Comparison of ENCODE assay signal across 8 cellular contexts in genomic region chr4:7649741-7650531, GRCh38.
A peak's percentile ranks its signal among the peaks of the same experiment; 100 is the strongest.
DNase-seq lines count a peak whose midpoint lies in the region; ATAC-seq and TF ChIP-seq lines count a peak whose summit lies in the region.

No MANE protein-coding gene starts in this region.

- H3K4me1 Mint-ChIP-seq in CD8-positive, alpha-beta memory T cell = peaks cover 57 to 68% (median 64%) of the 10 kb centered on the region in 3 donors

- peak; percentile 18 to 79 (median 56) for DNase-seq in CD8-positive, alpha-beta memory T cell
- DNase-seq in RKO (ENCODE audit: low spot score) = peak; percentile 75
- peak; percentile 8 for DNase-seq in activated T-helper 9 cell treated with anti-CD3 and anti-CD28 coated beads, Interleukin-2, amount 50 U/mL, for 16 hours (ENCODE audit: low read depth)
- DNase-seq in right lobe of liver = peak in 2 of 3 donors; percentile 28 to 31
- no peak for DNase-seq in stomach
- no peak for DNase-seq in DMS153 treated with DMSO at 0.1 percent for 48 hours (lab: John Stamatoyannopoulos, UW; ENCODE audit: unreplicated experiment)
- no peak for DNase-seq in NCI-H748 (lab: John Stamatoyannopoulos, UW; ENCODE audit: unreplicated experiment)

- no peaks in the 10 kb centered on the region for H3K27me3 ChIP-seq in CD8-positive, alpha-beta memory T cell (ENCODE audit: insufficient read depth, low read length, poor library complexity, severe bottlenecking)
- H3K27me3 ChIP-seq in right lobe of liver (no peaks in the 10 kb centered on the region), stomach (peaks cover 0 to 21% (median 13%) of the 10 kb centered on the region in 3 donors)

- TF ChIP-seq CTCF in right lobe of liver (IDR thresholded peaks at IDR 0.05) (no peak), stomach (IDR thresholded peaks at IDR 0.05) (no peak)

- CTCF ChIA-PET in CD8-positive, alpha-beta memory T cell (lab: Charles Lee) = no interaction called here

- peak overlapping the region; percentile 78 to 98 (median 94) for H3K27ac Mint-ChIP-seq in CD8-positive, alpha-beta memory T cell

- peaks cover 0 to 19% (median 14%) of the 10 kb centered on the region in 5 donors for H3K9me3 Mint-ChIP-seq in CD8-positive, alpha-beta memory T cell

- 71% methylated on average over 17 of the region's 32 CpGs for WGBS in right lobe of liver (ENCODE audit: insufficient coverage, low coverage, low lambda C conversion rate, missing lambda C conversion rate)
- 63 to 81% (median 74%) methylated on average over 31 to 32 of the region's 32 CpGs for WGBS in stomach, 5 donors

- peak overlapping the region; percentile 12 to 54 (median 30) for H3K4me3 Mint-ChIP-seq in CD8-positive, alpha-beta memory T cell

- ATAC-seq in right lobe of liver (peak in 2 of 4 donors; percentile 10 to 16), GM19035 (IDR thresholded peaks at IDR 0.05; ENCODE audit: unreplicated experiment) (no peak)

- POLR2A ChIA-PET in CD8-positive, alpha-beta memory T cell (lab: Charles Lee) = no interaction called here

- TF ChIP-seq EP300 in stomach (IDR thresholded peaks at IDR 0.05) = no peak

- H3K4me1 ChIP-seq in CD8-positive, alpha-beta memory T cell (ENCODE audit: insufficient read depth, low read length) = peaks cover 60% of the 10 kb centered on the region
- H3K4me1 ChIP-seq in right lobe of liver (peaks cover 0 to 5% (median 0%) of the 10 kb centered on the region in 4 donors), stomach (peaks cover 0 to 62% (median 6%) of the 10 kb centered on the region in 4 donors)

- H3K36me3 Mint-ChIP-seq in CD8-positive, alpha-beta memory T cell = peaks cover 0 to 11% (median 0%) of the 10 kb centered on the region in 3 donors

- H3K4me3 ChIP-seq in CD8-positive, alpha-beta memory T cell (ENCODE audit: low read length) = no peak overlapping the region
- H3K4me3 ChIP-seq in right lobe of liver (no peak overlapping the region), stomach (no peak overlapping the region)

- peaks cover 1 to 2% of the 10 kb centered on the region in 2 donors for H3K27me3 Mint-ChIP-seq in CD8-positive, alpha-beta memory T cell

- TF ChIP-seq POLR2A in right lobe of liver (IDR thresholded peaks at IDR 0.05) (no peak), stomach (IDR thresholded peaks at IDR 0.05) (no peak)

- no peaks in the 10 kb centered on the region for H3K9me3 ChIP-seq in CD8-positive, alpha-beta memory T cell (ENCODE audit: low read length)
- no peaks in the 10 kb centered on the region for H3K9me3 ChIP-seq in right lobe of liver
- H3K9me3 ChIP-seq in stomach = peaks cover 0 to 1% (median 0%) of the 10 kb centered on the region in 4 donors

- intact Hi-C loops in right lobe of liver (cut with DNase I) (no loop called here), stomach (cut with DNase I; ENCODE audit: low total_unique reads) (no loop called here)

- no peaks in the 10 kb centered on the region for H3K36me3 ChIP-seq in CD8-positive, alpha-beta memory T cell (ENCODE audit: insufficient read depth, low read length)
- H3K36me3 ChIP-seq in right lobe of liver = no peaks in the 10 kb centered on the region
- no peaks in the 10 kb centered on the region for H3K36me3 ChIP-seq in stomach

- peak overlapping the region; percentile 51 for H3K27ac ChIP-seq in CD8-positive, alpha-beta memory T cell (ENCODE audit: low read depth, low read length)
- no peak overlapping the region for H3K27ac ChIP-seq in right lobe of liver
- peak overlapping the region in 4 of 5 donors; percentile 13 to 64 (median 50) for H3K27ac ChIP-seq in stomach

Comparison
In these comparisons a context has a peak if more than half of its experiments do, and no peak if none do; other contexts are left out.
1. DNase-seq: peak in CD8-positive, alpha-beta memory T cell (5 of 5), RKO (single experiment), activated T-helper 9 cell treated with anti-CD3 and anti-CD28 coated beads, Interleukin-2, amount 50 U/mL, for 16 hours (single experiment) and right lobe of liver (2 of 3); none in stomach (single experiment), DMS153 treated with DMSO at 0.1 percent for 48 hours (single experiment) and NCI-H748 (single experiment).
2. H3K27ac ChIP-seq: peak in CD8-positive, alpha-beta memory T cell (single experiment) and stomach (4 of 5); none in right lobe of liver (0 of 3).